8 cellular contexts compared by ENCODE assay signal in the genomic region with DNA sequence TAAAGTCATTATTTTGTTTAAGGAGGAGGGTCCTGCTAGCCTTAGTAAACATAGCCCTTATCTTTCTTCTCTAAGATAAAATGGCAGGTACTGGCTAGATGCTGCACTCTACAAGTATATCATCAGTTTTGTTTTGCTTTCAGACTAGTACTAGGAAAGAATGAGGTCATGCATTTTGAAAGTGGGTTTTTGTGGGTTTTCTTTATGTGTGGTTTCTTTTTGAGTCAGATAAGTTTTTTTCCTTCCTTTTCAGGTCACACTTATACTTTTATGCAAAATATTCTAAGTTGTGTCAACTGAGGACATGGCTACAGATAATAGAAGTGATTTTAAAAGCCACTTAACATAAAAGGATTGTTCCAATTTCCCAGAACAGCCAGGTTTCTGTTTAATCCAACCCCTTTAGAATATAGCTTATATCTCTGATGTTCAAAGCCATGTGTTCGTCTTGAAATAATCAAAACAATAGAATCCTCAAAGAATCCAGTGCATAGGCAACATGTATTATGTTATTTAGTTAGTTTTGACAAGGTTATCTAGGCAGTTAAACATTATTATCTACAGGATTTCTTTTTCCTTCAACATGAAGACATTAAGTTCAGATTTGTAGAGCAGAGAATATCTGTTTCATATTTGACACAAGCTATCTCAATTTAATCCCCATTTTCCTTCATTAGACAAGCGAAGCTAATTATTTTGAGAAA.
A peak's percentile ranks its signal among the peaks of the same experiment; 100 is the strongest.
DNase-seq lines count a peak whose midpoint lies in the region; ATAC-seq and TF ChIP-seq lines count a peak whose summit lies in the region.

No MANE protein-coding gene starts in this region.

- H3K4me1 Mint-ChIP-seq in endodermal cell = peaks cover 24% of the 10 kb centered on the region

- H3K27ac ChIP-seq in endodermal cell (ENCODE audit: low read depth, low read length) (no peak overlapping the region), thyroid gland (no peak overlapping the region), testis (peak overlapping the region in 1 of 2 donors; percentile 13)

- intact Hi-C loops in thyroid gland (cut with DNase I) = no loop called here
- intact Hi-C loops in testis (cut with DNase I; ENCODE audit: low total_unique reads) = no loop called here
- intact Hi-C loops in sciatic nerve (cut with DNase I) = no loop called here

- peak overlapping the region; percentile 58 for H3K27ac Mint-ChIP-seq in endodermal cell

- H3K9me3 ChIP-seq in endodermal cell (ENCODE audit: control insufficient read depth, low read length) (peaks cover 6% of the 10 kb centered on the region), thyroid gland (no peaks in the 10 kb centered on the region), testis (no peaks in the 10 kb centered on the region)

- no peaks in the 10 kb centered on the region for H3K27me3 Mint-ChIP-seq in endodermal cell (ENCODE audit: insufficient read depth)

- H3K4me3 ChIP-seq in endodermal cell (ENCODE audit: low read length) = no peak overlapping the region
- H3K4me3 ChIP-seq in thyroid gland (replicated peaks in 1 of 3) = no peak overlapping the region
- no peak overlapping the region for H3K4me3 ChIP-seq in testis

- no peak for TF ChIP-seq CTCF in GM20000 (IDR thresholded peaks at IDR 0.05; ENCODE audit: extremely low read depth, missing control alignments)
- TF ChIP-seq CTCF in endodermal cell (conservative IDR thresholded peaks at IDR 0.05) = no peak
- TF ChIP-seq CTCF in thyroid gland (IDR thresholded peaks at IDR 0.05) = no peak
- no peak for TF ChIP-seq CTCF in testis (IDR thresholded peaks at IDR 0.05)

- peak; percentile 96 for ATAC-seq in HG03442 (IDR thresholded peaks at IDR 0.05; ENCODE audit: unreplicated experiment)
- ATAC-seq in sciatic nerve = no peak

- DNase-seq in EL (peak; percentile 59), GM20000 (ENCODE audit: low spot score) (peak; percentile 63), endodermal cell (no peak), thyroid gland (no peak), T-helper 9 cell (no peak), testis (no peak), sciatic nerve (ENCODE audit: low spot score) (no peak)

- 86% methylated on average over 1 of the region's 2 CpGs; no CpG with 5 or more reads in 1 of the 2 experiments for WGBS in endodermal cell (ENCODE audit: insufficient coverage in 1 of 2, insufficient read length in 1 of 2), 2 experiments
- WGBS in thyroid gland, 2 donors = 88 to 93% methylated on average over 2 of the region's 2 CpGs
- 71 to 78% methylated on average over 2 of the region's 2 CpGs for WGBS in testis, 2 donors

- H3K36me3 Mint-ChIP-seq in endodermal cell (ENCODE audit: low read depth) = no peaks in the 10 kb centered on the region

- peaks cover 4% of the 10 kb centered on the region for H3K9me3 Mint-ChIP-seq in endodermal cell

- H3K27me3 ChIP-seq in endodermal cell (ENCODE audit: control insufficient read depth, insufficient read depth, low read length, poor library complexity, severe bottlenecking) (no peaks in the 10 kb centered on the region), thyroid gland (no peaks in the 10 kb centered on the region), testis (no peaks in the 10 kb centered on the region)

- no peak for TF ChIP-seq POLR2A in thyroid gland (IDR thresholded peaks at IDR 0.05)
- no peak for TF ChIP-seq POLR2A in testis (IDR thresholded peaks at IDR 0.05)

- H3K4me1 ChIP-seq in endodermal cell (ENCODE audit: control insufficient read depth, insufficient read depth, low read length) (peaks cover 7% of the 10 kb centered on the region), thyroid gland (peaks cover 29 to 30% of the 10 kb centered on the region in 2 donors), testis (peaks cover 28% of the 10 kb centered on the region)

- no peak overlapping the region for H3K4me3 Mint-ChIP-seq in endodermal cell

- no peak overlapping the region for H3K9ac ChIP-seq in endodermal cell (ENCODE audit: extremely low read depth, low read length, poor library complexity, severe bottlenecking)

- H3K36me3 ChIP-seq in endodermal cell (ENCODE audit: control insufficient read depth, insufficient read depth, low read length) = no peaks in the 10 kb centered on the region
- H3K36me3 ChIP-seq in thyroid gland = no peaks in the 10 kb centered on the region
- H3K36me3 ChIP-seq in testis (ENCODE audit: low read depth, missing control alignments) = no peaks in the 10 kb centered on the region

Comparison
In these comparisons a context has a peak if more than half of its experiments do, and no peak if none do; other contexts are left out.
1. DNase-seq: peak in EL (single experiment) and GM20000 (single experiment); none in endodermal cell (single experiment), thyroid gland (0 of 2), T-helper 9 cell (single experiment), testis (single experiment) and sciatic nerve (single experiment).